8 cellular contexts compared by ENCODE assay signal in genomic region chr19:45444318-45445041, GRCh38. TPM values are rescaled to one million over a fixed set of nuclear protein-coding genes. Genes with fewer than 3 reads are reported as not detected.
DNase-seq lines count a peak whose midpoint lies in the region; ATAC-seq and TF ChIP-seq lines count a peak whose summit lies in the region.

No MANE protein-coding gene starts in this region.

- H3K27ac Mint-ChIP-seq in CD4-positive, alpha-beta memory T cell, result peak overlapping the region; percentile 85 to 98 (median 96)

- peaks cover 0 to 15% of the 10 kb centered on the region in 2 donors for H3K36me3 Mint-ChIP-seq in CD4-positive, alpha-beta memory T cell

- DNase-seq in CD4-positive, alpha-beta memory T cell, result peak; percentile 82 to 85 (median 84)
- DNase-seq in NAMALWA (ENCODE audit: low spot score) (peak; percentile 86), WERI-Rb-1 (peak; percentile 93), mammary epithelial cell (peak; percentile 58), iPS-NIHi11 (ENCODE audit: low spot score) (peak; percentile 88)

- H3K4me3 Mint-ChIP-seq in CD4-positive, alpha-beta memory T cell, result peak overlapping the region; percentile 37 to 86 (median 62)

- POLR2A ChIA-PET in CD4-positive, alpha-beta memory T cell (lab: Charles Lee; ENCODE audit: partially characterized antibody), result interaction anchor here (4.3 to 15.5 kb wide), 2 partner anchors 24 to 34 kb away, joined by 24 to 240 read pairs; partner anchors contain the start of gene FOSB

- H3K27ac ChIP-seq in CD4-positive, alpha-beta memory T cell (ENCODE audit: low read depth, low read length), result peak overlapping the region; percentile 78
- H3K27ac ChIP-seq in WERI-Rb-1 (peak overlapping the region; percentile 93), mammary epithelial cell (ENCODE audit: insufficient read depth, low read depth, low read length) (peak overlapping the region; percentile 84)

- in situ Hi-C loops in mammary epithelial cell (cut with MboI; ENCODE audit: low sequenced_read_pairs in 2 of 2), result loop anchor here in 1 of 2 donors (5.0 kb wide), 1 partner anchor 33 kb away; no protein-coding TSS in a partner anchor

- no peaks in the 10 kb centered on the region for H3K36me3 ChIP-seq in CD4-positive, alpha-beta memory T cell (ENCODE audit: insufficient read depth, low read length)
- H3K36me3 ChIP-seq in WERI-Rb-1 (no peaks in the 10 kb centered on the region), mammary epithelial cell (ENCODE audit: insufficient read depth, low read length) (no peaks in the 10 kb centered on the region), skeletal muscle satellite cell (ENCODE audit: insufficient read depth, low read length) (no peaks in the 10 kb centered on the region)

- H2AFZ ChIP-seq in mammary epithelial cell (ENCODE audit: low read depth, low read length), result peak overlapping the region; percentile 53

- intact Hi-C loops in CD4-positive, alpha-beta memory T cell (cut with micrococcal nuclease), result no loop called here
- intact Hi-C loops in mammary epithelial cell (cut with micrococcal nuclease), result no loop called here

- no peaks in the 10 kb centered on the region for H3K27me3 ChIP-seq in CD4-positive, alpha-beta memory T cell (ENCODE audit: insufficient read depth, low read length)
- no peaks in the 10 kb centered on the region for H3K27me3 ChIP-seq in WERI-Rb-1 (ENCODE audit: insufficient read depth, low read depth, severe bottlenecking)
- no peaks in the 10 kb centered on the region for H3K27me3 ChIP-seq in mammary epithelial cell (ENCODE audit: insufficient read depth, low read length)
- H3K27me3 ChIP-seq in skeletal muscle satellite cell (ENCODE audit: control insufficient read depth, insufficient read depth, low read length), result no peaks in the 10 kb centered on the region

- H3K4me1 Mint-ChIP-seq in CD4-positive, alpha-beta memory T cell, result peaks cover 37 to 79% (median 57%) of the 10 kb centered on the region in 4 donors

- CTCF ChIA-PET in CD4-positive, alpha-beta memory T cell (lab: Charles Lee; ENCODE audit: partially characterized antibody), result interaction anchor here (1.0 to 6.4 kb wide), 6 partner anchors 24 to 41 kb away, joined by 3 to 72 read pairs (median 10); partner anchors contain the start of gene FOSB
- CTCF ChIA-PET in mammary epithelial cell (lab: Charles Lee; ENCODE audit: low non-redundant PET), result no interaction called here

- TF ChIP-seq CTCF in WERI-Rb-1 (IDR thresholded peaks at IDR 0.05; ENCODE audit: low read depth, low read length), result no peak
- TF ChIP-seq CTCF in mammary epithelial cell (conservative IDR thresholded peaks at IDR 0.05 in 1 of 2, IDR thresholded peaks at IDR 0.05 in 1 of 2; ENCODE audit: extremely low read depth in 1 of 2, insufficient read depth in 1 of 2, low read depth in 1 of 2, low read length in 2 of 2), result no peak

- no peaks in the 10 kb centered on the region for H3K9me3 ChIP-seq in CD4-positive, alpha-beta memory T cell (ENCODE audit: control insufficient read depth in 1 of 2, low read length in 2 of 2)
- H3K9me3 ChIP-seq in WERI-Rb-1 (ENCODE audit: severe bottlenecking) (no peaks in the 10 kb centered on the region), mammary epithelial cell (replicated peaks; ENCODE audit: insufficient read depth, low read length) (no peaks in the 10 kb centered on the region), skeletal muscle satellite cell (replicated peaks; ENCODE audit: low read length) (no peaks in the 10 kb centered on the region)

- H4K20me1 ChIP-seq in mammary epithelial cell (ENCODE audit: insufficient read depth, low read length), result no peaks in the 10 kb centered on the region

- H3K4me2 ChIP-seq in mammary epithelial cell (ENCODE audit: insufficient read depth, low read depth, low read length) (peak overlapping the region; percentile 67), skeletal muscle satellite cell (ENCODE audit: low read length) (peak overlapping the region; percentile 65)

- peak; percentile 41 for ATAC-seq in GM21367 (IDR thresholded peaks at IDR 0.05; ENCODE audit: unreplicated experiment)
- no peak for ATAC-seq in GM21528 (IDR thresholded peaks at IDR 0.05; ENCODE audit: low FRiP score, unreplicated experiment)

- H3K4me1 ChIP-seq in CD4-positive, alpha-beta memory T cell (ENCODE audit: insufficient read depth, low read length), result peaks cover 53% of the 10 kb centered on the region
- H3K4me1 ChIP-seq in mammary epithelial cell (ENCODE audit: insufficient read depth, low read length) (peaks cover 45% of the 10 kb centered on the region), skeletal muscle satellite cell (ENCODE audit: control insufficient read depth, insufficient read depth, low read length) (peaks cover 31% of the 10 kb centered on the region)

- peak overlapping the region; percentile 68 for H3K9ac ChIP-seq in mammary epithelial cell (ENCODE audit: insufficient read depth, low read length)
- peak overlapping the region; percentile 71 for H3K9ac ChIP-seq in skeletal muscle satellite cell (ENCODE audit: low read depth, low read length)

- H3K9me3 Mint-ChIP-seq in CD4-positive, alpha-beta memory T cell, result no peaks in the 10 kb centered on the region

- H3K4me3 ChIP-seq in CD4-positive, alpha-beta memory T cell (ENCODE audit: low read length in 2 of 2), result peak overlapping the region in 1 of 2 donors; percentile 30
- H3K4me3 ChIP-seq in WERI-Rb-1 (ENCODE audit: low read depth, low read length) (peak overlapping the region; percentile 57), mammary epithelial cell (replicated peaks in 1 of 3; ENCODE audit: insufficient read depth in 1 of 3, low read depth in 2 of 3, low read length in 3 of 3) (peak overlapping the region in 2 of 3 experiments; percentile 12 to 26), skeletal muscle satellite cell (ENCODE audit: low read length) (peak overlapping the region; percentile 51)

- 38% methylated on average over 21 of the region's 47 CpGs for WGBS in mammary epithelial cell (ENCODE audit: low coverage, missing lambda C conversion rate)

- H3K79me2 ChIP-seq in mammary epithelial cell (ENCODE audit: insufficient read depth, low read length), result no peaks in the 10 kb centered on the region

- dilution Hi-C loops in mammary epithelial cell (cut with HindIII; ENCODE audit: low sequenced_read_pairs), result loop anchor here (5.0 kb wide), 1 partner anchor 33 kb away; no protein-coding TSS in a partner anchor

- no TSS peak for BruUV-seq in mammary epithelial cell (replicated peaks; lab: Mats Ljungman, UMichigan)

- H3K27me3 Mint-ChIP-seq in CD4-positive, alpha-beta memory T cell, result no peaks in the 10 kb centered on the region

RNA-seq across cellular contexts. Expression of gene ERCC1, which starts 20.8 kb away (rescaled TPM):
- 10 to 100 TPM; 46.6 to 46.9 TPM for total RNA-seq in CD4-positive, alpha-beta memory T cell
- 10 to 100 TPM; 36.2 to 38.3 TPM for polyA plus RNA-seq in CD4-positive, alpha-beta memory T cell
- 100 to 1,000 TPM in 1 of 2 donors, 10 to 100 TPM in 1; 81.9 to 316 TPM for total RNA-seq in mammary epithelial cell
- 224 TPM for polyA plus RNA-seq in mammary epithelial cell
- polyA minus RNA-seq in mammary epithelial cell, result 242 TPM
- 167 and 201 TPM in 2 replicates for total RNA-seq in skeletal muscle satellite cell (2012; rRNA removed)

RNA-seq across cellular contexts. Expression of gene FOSB, which starts 23.3 kb away (rescaled TPM):
- 1 to 10 TPM; 4.2 to 4.7 TPM for total RNA-seq in CD4-positive, alpha-beta memory T cell
- 10 to 100 TPM; 12.5 to 17.1 TPM for polyA plus RNA-seq in CD4-positive, alpha-beta memory T cell
- total RNA-seq in mammary epithelial cell, result 10 to 100 TPM in 1 of 2 donors, 1 to 10 TPM in 1; 1.8 to 49.1 TPM
- 2.6 TPM for polyA plus RNA-seq in mammary epithelial cell
- 27.0 TPM for polyA minus RNA-seq in mammary epithelial cell
- 0.66 and 1.0 TPM in 2 replicates for total RNA-seq in skeletal muscle satellite cell (2012; rRNA removed)

RNA-seq across cellular contexts. Expression of gene POLR1G, which starts 38.0 kb away (rescaled TPM):
- total RNA-seq in CD4-positive, alpha-beta memory T cell, result 1 to 10 TPM; 2.0 to 2.9 TPM
- 1 to 10 TPM; 1.2 to 8.4 TPM for polyA plus RNA-seq in CD4-positive, alpha-beta memory T cell
- 10 to 100 TPM; 11.7 to 16.9 TPM for total RNA-seq in mammary epithelial cell
- 15.0 TPM for polyA plus RNA-seq in mammary epithelial cell
- polyA minus RNA-seq in mammary epithelial cell, result 12.6 TPM
- 11.9 and 16.6 TPM in 2 replicates for total RNA-seq in skeletal muscle satellite cell (2012; rRNA removed)

RNA-seq across cellular contexts. Expression of gene PPP1R13L, which starts 39.6 kb away (rescaled TPM):
- total RNA-seq in CD4-positive, alpha-beta memory T cell, result 10 to 100 TPM; 10.3 to 13.0 TPM
- polyA plus RNA-seq in CD4-positive, alpha-beta memory T cell, result under 1 TPM; 0.66 to 0.76 TPM
- total RNA-seq in mammary epithelial cell, result 100 to 1,000 TPM in 1 of 2 donors, 10 to 100 TPM in 1; 75.8 to 254 TPM
- polyA plus RNA-seq in mammary epithelial cell, result 77.1 TPM
- 84.7 TPM for polyA minus RNA-seq in mammary epithelial cell
- total RNA-seq in skeletal muscle satellite cell (2012; rRNA removed), result 0.25 and 0.66 TPM in 2 replicates

RNA-seq across cellular contexts. Expression of gene RTN2, which starts 52.4 kb away (rescaled TPM):
- total RNA-seq in CD4-positive, alpha-beta memory T cell, result 1 to 10 TPM in 1 of 2 experiments, under 1 TPM in 1; 0.14 to 1.1 TPM
- polyA plus RNA-seq in CD4-positive, alpha-beta memory T cell, result under 1 TPM in 1 of 2 donors, not detected in 1; 0.48 TPM
- 10 to 100 TPM; 11.0 to 16.9 TPM for total RNA-seq in mammary epithelial cell
- 11.5 TPM for polyA plus RNA-seq in mammary epithelial cell
- 11.9 TPM for polyA minus RNA-seq in mammary epithelial cell
- 5.1 and 5.7 TPM in 2 replicates for total RNA-seq in skeletal muscle satellite cell (2012; rRNA removed)
